ENCODE assay signal across 20 cellular contexts in genomic region chr4:101160792-101161592, GRCh38.
"Had no signal": no experiment of that assay in that cellular context is flagged by ENCODE, and none has a peak within 500 bp of the region (broad histone marks: within the 10 kb centered on the region; RNA-seq: fewer than 3 reads in every experiment).

No MANE protein-coding gene starts in this region.

- H3K36me3 Mint-ChIP-seq: natural killer cell treated with Interleukin-12 subunit alpha and Interleukin-12 subunit beta and Interleukin-15 and Interleukin-18, amount 100 ng/mL, for 72 hours had no signal

- H3K4me3 Mint-ChIP-seq: activated T-cell treated with anti-CD3 and anti-CD28 coated beads, Interleukin-2, amount 50 U/mL, for 4 hours; effector memory CD8-positive, alpha-beta T cell; natural killer cell treated with Interleukin-12 subunit alpha and Interleukin-12 subunit beta and Interleukin-15 and Interleukin-18, amount 100 ng/mL, for 72 hours; stimulated activated naive CD8-positive, alpha-beta T cell treated with anti-CD3 and anti-CD28 coated beads, Interleukin-15, amount 100 ng/mL, for 72 hours had no signal

- H3K27ac Mint-ChIP-seq: effector memory CD8-positive, alpha-beta T cell; natural killer cell treated with Interleukin-12 subunit alpha and Interleukin-12 subunit beta and Interleukin-15 and Interleukin-18, amount 100 ng/mL, for 72 hours; stimulated activated naive CD8-positive, alpha-beta T cell treated with anti-CD3 and anti-CD28 coated beads, Interleukin-15, amount 100 ng/mL, for 72 hours had no signal

- H3K4me3 ChIP-seq: hepatocyte, lower lobe of right lung, right lobe of liver, vagina had no signal

- H3K27ac ChIP-seq: hepatocyte, lower lobe of right lung, neutrophil, parathyroid adenoma, right lobe of liver, vagina had no signal

- ATAC-seq: activated T-cell treated with anti-CD3 and anti-CD28 coated beads, Interleukin-2, amount 50 U/mL, for 4 hours; effector memory CD8-positive, alpha-beta T cell; lower lobe of right lung; natural killer cell treated with Interleukin-12 subunit alpha and Interleukin-12 subunit beta and Interleukin-15 and Interleukin-18, amount 100 ng/mL, for 72 hours; right lobe of liver; stimulated activated naive CD8-positive, alpha-beta T cell treated with anti-CD3 and anti-CD28 coated beads, Interleukin-15, amount 100 ng/mL, for 72 hours had no signal

- H3K27me3 Mint-ChIP-seq: effector memory CD8-positive, alpha-beta T cell; natural killer cell treated with Interleukin-12 subunit alpha and Interleukin-12 subunit beta and Interleukin-15 and Interleukin-18, amount 100 ng/mL, for 72 hours; stimulated activated naive CD8-positive, alpha-beta T cell treated with anti-CD3 and anti-CD28 coated beads, Interleukin-15, amount 100 ng/mL, for 72 hours had no signal

- H3K9me3 Mint-ChIP-seq: effector memory CD8-positive, alpha-beta T cell; natural killer cell treated with Interleukin-12 subunit alpha and Interleukin-12 subunit beta and Interleukin-15 and Interleukin-18, amount 100 ng/mL, for 72 hours; stimulated activated naive CD8-positive, alpha-beta T cell treated with anti-CD3 and anti-CD28 coated beads, Interleukin-15, amount 100 ng/mL, for 72 hours had no signal

- DNase-seq: activated CD4-positive, alpha-beta T cell treated with anti-CD3 and anti-CD28 coated beads, Interleukin-2, amount 50 U/mL, for 1 hour; activated CD4-positive, CD25-positive, alpha-beta regulatory T cell treated with anti-CD3 and anti-CD28 coated beads, Interleukin-2, amount 50 U/mL, for 72 hours; activated CD8-positive, alpha-beta memory T cell treated with anti-CD3 and anti-CD28 coated beads, Interleukin-2, amount 50 U/mL, for 4 hours; activated naive CD4-positive, alpha-beta T cell treated with anti-CD3 and anti-CD28 coated beads, Interleukin-2, amount 50 U/mL, for 16 hours; activated T-cell treated with anti-CD3 and anti-CD28 coated beads, Interleukin-2, amount 50 U/mL, for 4 hours; aorta; cerebellar nuclear complex; effector memory CD8-positive, alpha-beta T cell; lower lobe of right lung; right lobe of liver; small intestine; stimulated activated CD4-positive, alpha-beta T cell treated with anti-CD3 and anti-CD28 coated beads, Interleukin-15, amount 100 ng/mL, for 24 hours; stimulated activated CD4-positive, alpha-beta T cell treated with anti-CD3 and anti-CD28 coated beads, Interleukin-2, amount 100 ng/mL, for 48 hours; stimulated activated naive CD8-positive, alpha-beta T cell treated with anti-CD3 and anti-CD28 coated beads, Interleukin-15, amount 100 ng/mL, for 72 hours; trophoblast cell had no signal
